8 cellular contexts compared by ENCODE assay signal in genomic region chr6:101396552-101397173, GRCh38. TPM values are rescaled to one million over a fixed set of nuclear protein-coding genes. Genes with fewer than 3 reads are reported as not detected.
DNase-seq lines count a peak whose midpoint lies in the region; ATAC-seq, FAIRE-seq and TF ChIP-seq lines count a peak whose summit lies in the region.

No MANE protein-coding gene starts in this region.

- CTCF ChIA-PET in CD8-positive, alpha-beta memory T cell (lab: Charles Lee): no interaction called here

- FAIRE-seq in HTR-8/SVneo (lab: Jason Lieb, UNC): no peak

- intact Hi-C loops in adrenal gland (cut with DNase I): no loop called here
- intact Hi-C loops in left colon (cut with DNase I, micrococcal nuclease): no loop called here

- peaks cover 26% of the 10 kb centered on the region for H3K27me3 ChIP-seq in adrenal gland
- peaks cover 6% of the 10 kb centered on the region for H3K27me3 ChIP-seq in CD8-positive, alpha-beta memory T cell (ENCODE audit: insufficient read depth, low read length, poor library complexity, severe bottlenecking)

- H3K27ac ChIP-seq in adrenal gland: no peak overlapping the region
- H3K27ac ChIP-seq in CD8-positive, alpha-beta memory T cell (ENCODE audit: low read depth, low read length): no peak overlapping the region

- H3K4me3 ChIP-seq in GM12865 (ENCODE audit: low read depth, low read length) (no peak overlapping the region), adrenal gland (no peak overlapping the region)
- no peak overlapping the region for H3K4me3 ChIP-seq in CD8-positive, alpha-beta memory T cell (ENCODE audit: low read length)

- no peak overlapping the region for H3K4me3 Mint-ChIP-seq in CD8-positive, alpha-beta memory T cell

- POLR2A ChIA-PET in CD8-positive, alpha-beta memory T cell (lab: Charles Lee): no interaction called here

- peaks cover 4 to 15% (median 14%) of the 10 kb centered on the region in 5 donors for H3K9me3 Mint-ChIP-seq in CD8-positive, alpha-beta memory T cell

- H3K27me3 Mint-ChIP-seq in CD8-positive, alpha-beta memory T cell: peaks cover 27 to 64% of the 10 kb centered on the region in 2 donors

- WGBS in adrenal gland, 4 donors: 6 to 13% (median 9%) methylated on average over 3 of the region's 3 CpGs

- H3K4me1 Mint-ChIP-seq in CD8-positive, alpha-beta memory T cell: no peaks in the 10 kb centered on the region

- no peaks in the 10 kb centered on the region for H3K36me3 Mint-ChIP-seq in CD8-positive, alpha-beta memory T cell

- TF ChIP-seq POLR2A in adrenal gland (IDR thresholded peaks at IDR 0.05): no peak

- peak; percentile 57 for DNase-seq in GM12865 (ENCODE audit: low read depth)
- peak; percentile 65 for DNase-seq in M059J (ENCODE audit: low read depth)
- DNase-seq in adrenal gland: peak in 6 of 7 donors; percentile 28 to 67 (median 50)
- DNase-seq in left colon: peak in 1 of 2 donors; percentile 77
- DNase-seq in CD8-positive, alpha-beta memory T cell: no peak
- no peak for DNase-seq in effector CD4-positive, alpha-beta T cell
- DNase-seq in HTR-8/SVneo (ENCODE audit: insufficient read length, low spot score): no peak

- H3K27ac Mint-ChIP-seq in CD8-positive, alpha-beta memory T cell: no peak overlapping the region

- ATAC-seq in left colon: peak; percentile 54
- ATAC-seq in HG03045 (IDR thresholded peaks at IDR 0.05; ENCODE audit: unreplicated experiment): no peak

- H3K9me3 ChIP-seq in adrenal gland (replicated peaks in 1 of 3): no peaks in the 10 kb centered on the region
- H3K9me3 ChIP-seq in CD8-positive, alpha-beta memory T cell (ENCODE audit: low read length): no peaks in the 10 kb centered on the region

- no peaks in the 10 kb centered on the region for H3K4me1 ChIP-seq in adrenal gland (replicated peaks in 1 of 2)
- H3K4me1 ChIP-seq in CD8-positive, alpha-beta memory T cell (ENCODE audit: insufficient read depth, low read length): no peaks in the 10 kb centered on the region

- TF ChIP-seq CTCF in GM12865 (IDR thresholded peaks at IDR 0.05; ENCODE audit: insufficient read depth, low read depth, low read length, missing control alignments) (no peak), adrenal gland (IDR thresholded peaks at IDR 0.05) (no peak)

- no peaks in the 10 kb centered on the region for H3K36me3 ChIP-seq in adrenal gland (replicated peaks in 1 of 2)
- no peaks in the 10 kb centered on the region for H3K36me3 ChIP-seq in CD8-positive, alpha-beta memory T cell (ENCODE audit: insufficient read depth, low read length)

RNA-seq across cellular contexts. Expression of gene GRIK2, which starts 3.2 kb away (rescaled TPM):
- total RNA-seq in M059J (2014; rRNA removed; shearing (Covaris generic)): 0.12 and 2.4 TPM in 2 replicates
- 1 to 10 TPM in 4 of 8 donors, under 1 TPM in 4; 0.09 to 5.9 (median 1.0) TPM for total RNA-seq in adrenal gland
- polyA plus RNA-seq in adrenal gland: 10 to 100 TPM in 1 of 3 donors, 1 to 10 TPM in 2; 2.1 to 10.6 (median 3.0) TPM
- 1 to 10 TPM; 1.2 to 1.9 TPM for total RNA-seq in left colon
- total RNA-seq in CD8-positive, alpha-beta memory T cell: not detected
- not detected for polyA plus RNA-seq in CD8-positive, alpha-beta memory T cell

Comparison
In these comparisons a context has a peak if more than half of its experiments do, and no peak if none do; other contexts are left out.
1. DNase-seq: peak in GM12865 (single experiment), M059J (single experiment) and adrenal gland (6 of 7); none in CD8-positive, alpha-beta memory T cell (0 of 5), effector CD4-positive, alpha-beta T cell (single experiment) and HTR-8/SVneo (single experiment).